ENCODE assay signal across 8 cellular contexts in genomic region chr1:145475369-145475915, GRCh38. TPM values are rescaled to one million over a fixed set of nuclear protein-coding genes. Genes with fewer than 3 reads are reported as not detected.
DNase-seq lines count a peak whose midpoint lies in the region; ATAC-seq and TF ChIP-seq lines count a peak whose summit lies in the region.
"Not testable (repeated sequence)": the region's sequence is repeated elsewhere in the genome, so short reads cannot be mapped to it uniquely, and the experiment has no call there.

No MANE protein-coding gene starts in this region.

- POLR2A ChIA-PET in CD4-positive, alpha-beta memory T cell (lab: Charles Lee; ENCODE audit: partially characterized antibody); activated CD8-positive, alpha-beta T cell treated with anti-CD3 and anti-CD28 coated beads, Interleukin-2, amount 10 ng/mL, durations not matched to agents 7 days and 5 days (lab: Charles Lee): not testable (repeated sequence)

- CTCF ChIA-PET in CD4-positive, alpha-beta memory T cell (lab: Charles Lee; ENCODE audit: partially characterized antibody); activated CD8-positive, alpha-beta T cell treated with anti-CD3 and anti-CD28 coated beads, Interleukin-2, amount 10 ng/mL, durations not matched to agents 7 days and 5 days (lab: Charles Lee): not testable (repeated sequence)

- not testable (repeated sequence) for H3K9me3 ChIP-seq in CD4-positive, alpha-beta memory T cell (ENCODE audit: control insufficient read depth in 1 of 2, low read length in 2 of 2); MG63; neuron (ENCODE audit: low read length)

- not testable (repeated sequence) for H3K4me1 Mint-ChIP-seq in CD4-positive, alpha-beta memory T cell; activated CD8-positive, alpha-beta T cell treated with anti-CD3 and anti-CD28 coated beads, Interleukin-2, amount 10 ng/mL, durations not matched to agents 7 days and 5 days (ENCODE audit: low read depth)

- not testable (repeated sequence) for H2AFZ ChIP-seq in neuron (ENCODE audit: low read depth, low read length)

- H3K4me3 ChIP-seq in CD4-positive, alpha-beta memory T cell (ENCODE audit: low read length in 2 of 2): not testable (repeated sequence)
- H3K4me3 ChIP-seq in MG63 (peak overlapping the region; percentile 35), astrocyte of the cerebellum (ENCODE audit: low read depth, low read length) (peak overlapping the region; percentile 28), epithelial cell of proximal tubule (ENCODE audit: low read depth, low read length) (peak overlapping the region; percentile 42), neuron (ENCODE audit: low read length) (peak overlapping the region; percentile 29)

- H3K27ac ChIP-seq in CD4-positive, alpha-beta memory T cell (ENCODE audit: low read depth, low read length): not testable (repeated sequence)

- DNase-seq in CD4-positive, alpha-beta memory T cell; activated CD8-positive, alpha-beta T cell treated with anti-CD3 and anti-CD28 coated beads, Interleukin-2, amount 10 ng/mL, durations not matched to agents 7 days and 5 days; astrocyte of the cerebellum (ENCODE audit: low read depth); epithelial cell of proximal tubule (ENCODE audit: low read depth): not testable (repeated sequence)
- peak; percentile 55 for DNase-seq in MG63
- DNase-seq in iris pigment epithelial cell (ENCODE audit: low read depth): peak; percentile 28
- DNase-seq in stimulated activated CD8-positive, alpha-beta memory T cell treated with anti-CD3 and anti-CD28 coated beads, Interleukin-4, amount 100 ng/mL, for 24 hours (ENCODE audit: low read depth): peak; percentile 16

- H3K4me3 Mint-ChIP-seq in CD4-positive, alpha-beta memory T cell: peak overlapping the region in 7 of 8 donors; percentile 23 to 79 (median 65)
- peak overlapping the region; percentile 40 for H3K4me3 Mint-ChIP-seq in activated CD8-positive, alpha-beta T cell treated with anti-CD3 and anti-CD28 coated beads, Interleukin-2, amount 10 ng/mL, durations not matched to agents 7 days and 5 days

- H3K9me3 Mint-ChIP-seq in CD4-positive, alpha-beta memory T cell; activated CD8-positive, alpha-beta T cell treated with anti-CD3 and anti-CD28 coated beads, Interleukin-2, amount 10 ng/mL, durations not matched to agents 7 days and 5 days (ENCODE audit: insufficient read depth): not testable (repeated sequence)

- not testable (repeated sequence) for H3K36me3 ChIP-seq in CD4-positive, alpha-beta memory T cell (ENCODE audit: insufficient read depth, low read length); MG63; neuron (ENCODE audit: insufficient read depth, low read length)

- in situ Hi-C loops in astrocyte of the cerebellum (cut with HindIII; ENCODE audit: low sequenced_read_pairs): not testable (repeated sequence)

- not testable (repeated sequence) for H3K27me3 ChIP-seq in CD4-positive, alpha-beta memory T cell (ENCODE audit: insufficient read depth, low read length); MG63; neuron (ENCODE audit: insufficient read depth, low read length)

- not testable (repeated sequence) for TF ChIP-seq CTCF in astrocyte of the cerebellum (IDR thresholded peaks at IDR 0.05; ENCODE audit: low read depth, low read length, missing control alignments); epithelial cell of proximal tubule (conservative IDR thresholded peaks at IDR 0.05; ENCODE audit: low read depth, low read length)

- H3K36me3 Mint-ChIP-seq in CD4-positive, alpha-beta memory T cell; activated CD8-positive, alpha-beta T cell treated with anti-CD3 and anti-CD28 coated beads, Interleukin-2, amount 10 ng/mL, durations not matched to agents 7 days and 5 days (ENCODE audit: low read depth): not testable (repeated sequence)

- not testable (repeated sequence) for H3K27ac Mint-ChIP-seq in CD4-positive, alpha-beta memory T cell; activated CD8-positive, alpha-beta T cell treated with anti-CD3 and anti-CD28 coated beads, Interleukin-2, amount 10 ng/mL, durations not matched to agents 7 days and 5 days

- H3K27me3 Mint-ChIP-seq in CD4-positive, alpha-beta memory T cell: not testable (repeated sequence)
- H3K27me3 Mint-ChIP-seq in activated CD8-positive, alpha-beta T cell treated with anti-CD3 and anti-CD28 coated beads, Interleukin-2, amount 10 ng/mL, durations not matched to agents 7 days and 5 days (ENCODE audit: low read depth): peaks cover 20% of the 10 kb centered on the region

- intact Hi-C loops in CD4-positive, alpha-beta memory T cell (cut with micrococcal nuclease): not testable (repeated sequence)

- not testable (repeated sequence) for ATAC-seq in activated CD8-positive, alpha-beta T cell treated with anti-CD3 and anti-CD28 coated beads, Interleukin-2, amount 10 ng/mL, durations not matched to agents 7 days and 5 days

- H3K4me1 ChIP-seq in CD4-positive, alpha-beta memory T cell (ENCODE audit: insufficient read depth, low read length); neuron (ENCODE audit: insufficient read depth, low read length): not testable (repeated sequence)

RNA-seq across cellular contexts. Expression of gene NBPF20, which starts 50.0 kb away (rescaled TPM):
- total RNA-seq in CD4-positive, alpha-beta memory T cell: 1 to 10 TPM; 3.8 to 5.3 TPM
- polyA plus RNA-seq in CD4-positive, alpha-beta memory T cell: under 1 TPM; 0.01 to 0.70 TPM
- 0.52 and 1.9 TPM in 2 replicates for total RNA-seq in MG63 (2014; rRNA removed; shearing (Covaris generic); ENCODE audit: low replicate concordance)
- under 1 TPM; 0.08 to 0.18 TPM for total RNA-seq in activated CD8-positive, alpha-beta T cell treated with anti-CD3 and anti-CD28 coated beads, Interleukin-2, amount 10 ng/mL, durations not matched to agents 7 days and 5 days
- total RNA-seq in epithelial cell of proximal tubule: 1.0 and 1.9 TPM in 2 replicates
